ENCODE assay signal across 8 cellular contexts in genomic region chr16:14703156-14704011, GRCh38. TPM values are rescaled to one million over a fixed set of nuclear protein-coding genes. Genes with fewer than 3 reads are reported as not detected.
DNase-seq lines count a peak whose midpoint lies in the region; ATAC-seq and TF ChIP-seq lines count a peak whose summit lies in the region.
"Not testable (repeated sequence)": the region's sequence is repeated elsewhere in the genome, so short reads cannot be mapped to it uniquely, and the experiment has no call there.

Gene NPIPA3, plus strand, starts transcription at chr16:14703411. Its CDS starts 5,533 bp downstream, at chr16:14708944.

- H3K36me3 Mint-ChIP-seq in activated T-cell treated with anti-CD3 and anti-CD28 coated beads, Interleukin-2, amount 50 U/mL, for 4 hours (ENCODE audit: insufficient read depth); stimulated activated naive B cell treated with anti-CD40 and anti-IgM and Interleukin-4, amounts not matched to agents 10 μg/mL and 1 μg/mL and 100 μg/mL, for 72 hours: not testable (repeated sequence)

- BruUV-seq in HCT116 (replicated peaks; lab: Mats Ljungman, UMichigan), result not testable (repeated sequence)

- no CpG with 5 or more reads among the region's 73 CpGs for WGBS in right cardiac atrium

- H3K9ac ChIP-seq in HCT116 (ENCODE audit: low read length), result not testable (repeated sequence)

- not testable (repeated sequence) for H3K9me3 ChIP-seq in HCT116 (ENCODE audit: control insufficient read depth in 1 of 2, insufficient read depth in 1 of 2, low read depth in 1 of 2, low read length in 2 of 2); right cardiac atrium (ENCODE audit: control insufficient read depth, low read length)

- H4K20me1 ChIP-seq in HCT116 (ENCODE audit: insufficient read depth), result not testable (repeated sequence)

- TF ChIP-seq CTCF in HCT116 (IDR thresholded peaks at IDR 0.05 in 2 of 3, conservative IDR thresholded peaks at IDR 0.05 in 1 of 3; ENCODE audit: borderline replicate concordance in 1 of 3, insufficient read depth in 1 of 3, low read depth in 2 of 3, low read length in 2 of 3), result not testable (repeated sequence)

- intact Hi-C loops in HCT116 (cut with micrococcal nuclease); right cardiac atrium (cut with DNase I): not testable (repeated sequence)

- TF ChIP-seq POLR2A in HCT116 (IDR thresholded peaks at IDR 0.05; ENCODE audit: borderline replicate concordance, extremely low read depth, insufficient read depth, insufficient read length), result not testable (repeated sequence)

- CTCF ChIA-PET in HCT116 (lab: Charles Lee), result not testable (repeated sequence)

- H3K27ac ChIP-seq in HCT116 (ENCODE audit: low read depth, low read length); right cardiac atrium (ENCODE audit: low read length): not testable (repeated sequence)

- H3K27me3 Mint-ChIP-seq in activated T-cell treated with anti-CD3 and anti-CD28 coated beads, Interleukin-2, amount 50 U/mL, for 4 hours (ENCODE audit: low read depth); stimulated activated naive B cell treated with anti-CD40 and anti-IgM and Interleukin-4, amounts not matched to agents 10 μg/mL and 1 μg/mL and 100 μg/mL, for 72 hours: not testable (repeated sequence)

- H3K9me2 ChIP-seq in HCT116 (ENCODE audit: insufficient read depth), result not testable (repeated sequence)

- RAD21 ChIA-PET in HCT116 (lab: Charles Lee; ENCODE audit: low non-redundant PET in 1 of 2, low total read pairs in 2 of 2, uncharacterized antibody in 2 of 2, unreplicated experiment in 2 of 2), result not testable (repeated sequence)

- not testable (repeated sequence) for DNase-seq in HCT116 (ENCODE audit: low read depth, low spot score); activated T-cell treated with anti-CD3 and anti-CD28 coated beads, Interleukin-2, amount 50 U/mL, for 4 hours; right cardiac atrium; stimulated activated naive B cell treated with anti-CD40 and anti-IgM and Interleukin-4, amounts not matched to agents 10 μg/mL and 1 μg/mL and 100 μg/mL, for 72 hours

- H3K27ac Mint-ChIP-seq in stimulated activated naive B cell treated with anti-CD40 and anti-IgM and Interleukin-4, amounts not matched to agents 10 μg/mL and 1 μg/mL and 100 μg/mL, for 72 hours, result not testable (repeated sequence)

- H3K4me1 ChIP-seq in HCT116 (ENCODE audit: control insufficient read depth in 1 of 2, insufficient read depth in 2 of 2, low read length in 2 of 2); right cardiac atrium (ENCODE audit: control insufficient read depth, insufficient read depth, low read length): not testable (repeated sequence)

- not testable (repeated sequence) for H3K79me2 ChIP-seq in HCT116 (ENCODE audit: insufficient read depth, low read length)

- not testable (repeated sequence) for H3K4me1 Mint-ChIP-seq in activated T-cell treated with anti-CD3 and anti-CD28 coated beads, Interleukin-2, amount 50 U/mL, for 4 hours (ENCODE audit: low read depth); stimulated activated naive B cell treated with anti-CD40 and anti-IgM and Interleukin-4, amounts not matched to agents 10 μg/mL and 1 μg/mL and 100 μg/mL, for 72 hours

- not testable (repeated sequence) for H3K4me3 ChIP-seq in HCT116 (replicated peaks in 1 of 2; ENCODE audit: low read depth in 1 of 2, low read length in 2 of 2); right cardiac atrium (ENCODE audit: low read length)

- POLR2A ChIA-PET in HCT116 (lab: Charles Lee), result not testable (repeated sequence)

- not testable (repeated sequence) for H3K4me2 ChIP-seq in HCT116 (ENCODE audit: low read length)

- H2AFZ ChIP-seq in HCT116 (ENCODE audit: low read depth, low read length, poor library complexity, severe bottlenecking), result not testable (repeated sequence)

- TF ChIP-seq RAD21 in HCT116 (IDR thresholded peaks at IDR 0.05; ENCODE audit: low read depth), result not testable (repeated sequence)

- ATAC-seq in GM18519 (IDR thresholded peaks at IDR 0.05; ENCODE audit: low FRiP score, unreplicated experiment), result peak; percentile 79
- ATAC-seq in GM19455 (IDR thresholded peaks at IDR 0.05; ENCODE audit: unreplicated experiment), result peak; percentile 97
- peak; percentile 97 for ATAC-seq in HCT116
- ATAC-seq in HG03045 (IDR thresholded peaks at IDR 0.05; ENCODE audit: unreplicated experiment), result peak; percentile 97
- peak; percentile 96 for ATAC-seq in HG03469 (IDR thresholded peaks at IDR 0.05; ENCODE audit: unreplicated experiment)
- ATAC-seq in activated T-cell treated with anti-CD3 and anti-CD28 coated beads, Interleukin-2, amount 50 U/mL, for 4 hours, result peak; percentile 100
- peak; percentile 98 to 100 for ATAC-seq in right cardiac atrium
- peak; percentile 100 for ATAC-seq in stimulated activated naive B cell treated with anti-CD40 and anti-IgM and Interleukin-4, amounts not matched to agents 10 μg/mL and 1 μg/mL and 100 μg/mL, for 72 hours (replicated peaks)

- not testable (repeated sequence) for H3K4me3 Mint-ChIP-seq in activated T-cell treated with anti-CD3 and anti-CD28 coated beads, Interleukin-2, amount 50 U/mL, for 4 hours; stimulated activated naive B cell treated with anti-CD40 and anti-IgM and Interleukin-4, amounts not matched to agents 10 μg/mL and 1 μg/mL and 100 μg/mL, for 72 hours

- H3K9me3 Mint-ChIP-seq in activated T-cell treated with anti-CD3 and anti-CD28 coated beads, Interleukin-2, amount 50 U/mL, for 4 hours; stimulated activated naive B cell treated with anti-CD40 and anti-IgM and Interleukin-4, amounts not matched to agents 10 μg/mL and 1 μg/mL and 100 μg/mL, for 72 hours: not testable (repeated sequence)

- not testable (repeated sequence) for H3K27me3 ChIP-seq in HCT116 (ENCODE audit: insufficient read depth, low read length); right cardiac atrium (ENCODE audit: control insufficient read depth, insufficient read depth)

- not testable (repeated sequence) for H3K36me3 ChIP-seq in HCT116 (ENCODE audit: control insufficient read depth in 1 of 2, insufficient read depth in 2 of 2, low read length in 2 of 2)

RNA-seq across cellular contexts. Expression of gene NPIPA3, which starts in this region (rescaled TPM):
- total RNA-seq in HCT116 (2021; ENCODE audit: unreplicated experiment), result 1.6 TPM
- polyA plus RNA-seq in HCT116 (2012), result 2.3 and 2.6 TPM in 2 replicates
- total RNA-seq in activated T-cell treated with anti-CD3 and anti-CD28 coated beads, Interleukin-2, amount 50 U/mL, for 4 hours, result 1 to 10 TPM; 1.5 to 4.9 (median 4.4) TPM
- total RNA-seq in right cardiac atrium, result 1 to 10 TPM in 2 of 4 donors, under 1 TPM in 2; 0.62 to 2.3 (median 1.3) TPM
- 1.7 TPM for polyA plus RNA-seq in right cardiac atrium
